In genomic region chr3:110940074-110940473, GRCh38 we compare ENCODE assay signal across 18 cellular contexts.
A peak's percentile ranks its signal among the peaks of the same experiment; 100 is the strongest.
DNase-seq lines count a peak whose midpoint lies in the region.
"Had no signal": no experiment of that assay in that cellular context is flagged by ENCODE, and none has a peak within 500 bp of the region (broad histone marks: within the 10 kb centered on the region; RNA-seq: fewer than 3 reads in every experiment).

No MANE protein-coding gene starts in this region.

- DNase-seq in HT-29 (ENCODE audit: low spot score) (peak; percentile 49), amniotic epithelial cell (ENCODE audit: low read depth) (peak; percentile 7), kidney tubule cell (ENCODE audit: low spot score) (peak; percentile 28), renal cortical epithelial cell (ENCODE audit: low read depth) (peak; percentile 84), NCI-H1436 treated with DMSO at 0.1 percent for 48 hours (lab: John Stamatoyannopoulos, UW) (no peak), NCI-H187 (lab: John Stamatoyannopoulos, UW) (no peak), cortex of kidney (lab: John Stamatoyannopoulos, UW) (no peak), COLO668 (lab: John Stamatoyannopoulos, UW; ENCODE audit: unreplicated experiment) (no peak)
- DNase-seq: CD8-positive, alpha-beta memory T cell; DND-41; GDM1; NCI-H1105 treated with DMSO at 0.1 percent for 48 hours; NCI-H1694 treated with DMSO at 0.1 percent for 48 hours; NCI-H2107; NCI-H2227 treated with DMSO at 0.1 percent for 48 hours; NCI-H510A treated with DMSO at 0.1 percent for 48 hours; NCI-H774; Right ventricle myocardium superior had no signal

Comparison
In these comparisons a context has a peak if more than half of its experiments do, and no peak if none do; other contexts are left out.
1. DNase-seq: peak in HT-29 (single experiment), amniotic epithelial cell (single experiment), kidney tubule cell (single experiment) and renal cortical epithelial cell (single experiment); none in NCI-H1436 treated with DMSO at 0.1 percent for 48 hours (single experiment), NCI-H187 (0 of 2), cortex of kidney (single experiment) and COLO668 (single experiment).